In the genomic region with DNA sequence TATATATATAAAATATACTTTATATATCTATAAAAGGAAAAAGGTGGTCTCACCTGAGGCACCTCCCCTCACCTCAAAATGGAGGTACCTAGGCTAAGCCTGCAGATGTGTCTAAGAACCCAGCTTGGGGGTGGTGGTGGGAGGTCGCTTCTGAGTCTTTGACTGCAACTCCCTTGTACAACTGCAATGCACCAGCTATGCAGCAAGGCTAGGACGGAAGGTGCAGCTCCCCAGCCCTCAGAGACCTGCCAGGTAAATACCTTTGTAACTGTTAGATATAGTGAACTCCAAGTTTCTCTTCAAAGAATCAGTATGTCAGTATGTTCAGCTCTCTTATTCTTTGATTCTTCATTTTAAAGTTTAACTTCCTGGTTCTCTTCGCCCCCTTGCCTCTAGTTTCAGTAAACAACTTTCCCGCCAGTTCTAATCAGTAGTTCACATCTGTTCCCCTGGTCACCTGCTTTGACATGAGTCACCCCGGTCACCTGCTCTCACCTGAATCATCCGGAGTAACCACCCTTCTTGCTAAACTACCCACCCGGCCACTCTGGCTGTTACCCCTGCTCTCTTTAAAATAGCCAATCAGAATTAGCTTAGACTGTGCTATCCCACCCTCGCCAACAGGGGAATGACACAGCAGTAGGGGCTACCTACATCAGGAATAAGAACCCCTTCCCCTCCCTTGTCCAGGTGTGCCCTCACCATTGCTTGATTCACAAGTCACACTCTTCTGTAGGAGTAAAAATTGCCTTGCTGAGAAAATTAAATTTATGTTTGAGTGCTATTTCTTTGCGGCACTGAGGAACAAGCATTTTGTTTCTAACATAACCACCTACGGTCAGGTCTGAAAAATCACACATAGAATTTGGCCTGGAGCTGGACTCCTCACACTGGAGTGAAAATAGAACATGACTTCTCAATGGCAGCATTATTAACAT, we compare ENCODE assay signal across 12 cellular contexts.
"Had no signal": no experiment of that assay in that cellular context is flagged by ENCODE, and none has a peak within 500 bp of the region (broad histone marks: within the 10 kb centered on the region; RNA-seq: fewer than 3 reads in every experiment).

No MANE protein-coding gene starts in this region.

- H3K4me1 Mint-ChIP-seq: naive B cell had no signal

- H3K4me3 Mint-ChIP-seq: activated naive CD4-positive, alpha-beta T cell treated with anti-CD3 and anti-CD28 coated beads for 36 hours; stimulated activated naive CD8-positive, alpha-beta T cell treated with anti-CD3 and anti-CD28 coated beads, Interleukin-15, amount 100 ng/mL, for 72 hours had no signal

- DNase-seq: activated CD4-positive, CD25-positive, alpha-beta regulatory T cell treated with anti-CD3 and anti-CD28 coated beads, Interleukin-2, amount 50 U/mL, for 72 hours; activated T-cell treated with anti-CD3 and anti-CD28 coated beads for 4 hours; naive B cell; stimulated activated CD4-positive, alpha-beta T cell treated with anti-CD3 and anti-CD28 coated beads, Interleukin-4, amount 100 ng/mL, for 4 hours; stimulated activated naive CD8-positive, alpha-beta T cell treated with anti-CD3 and anti-CD28 coated beads, Interleukin-15, amount 100 ng/mL, for 72 hours; T-helper 9 cell had no signal

- ATAC-seq: gastrocnemius medialis; left lobe of liver; stimulated activated naive CD8-positive, alpha-beta T cell treated with anti-CD3 and anti-CD28 coated beads, Interleukin-15, amount 100 ng/mL, for 72 hours had no signal

- H3K27ac Mint-ChIP-seq: activated naive CD4-positive, alpha-beta T cell treated with anti-CD3 and anti-CD28 coated beads for 36 hours; stimulated activated naive CD8-positive, alpha-beta T cell treated with anti-CD3 and anti-CD28 coated beads, Interleukin-15, amount 100 ng/mL, for 72 hours had no signal

- H3K27me3 Mint-ChIP-seq: stimulated activated naive CD8-positive, alpha-beta T cell treated with anti-CD3 and anti-CD28 coated beads, Interleukin-15, amount 100 ng/mL, for 72 hours had no signal

- FAIRE-seq: astrocyte, bronchial epithelial cell, islet of Langerhans had no signal
